16 cellular contexts compared by ENCODE assay signal in the genomic region with DNA sequence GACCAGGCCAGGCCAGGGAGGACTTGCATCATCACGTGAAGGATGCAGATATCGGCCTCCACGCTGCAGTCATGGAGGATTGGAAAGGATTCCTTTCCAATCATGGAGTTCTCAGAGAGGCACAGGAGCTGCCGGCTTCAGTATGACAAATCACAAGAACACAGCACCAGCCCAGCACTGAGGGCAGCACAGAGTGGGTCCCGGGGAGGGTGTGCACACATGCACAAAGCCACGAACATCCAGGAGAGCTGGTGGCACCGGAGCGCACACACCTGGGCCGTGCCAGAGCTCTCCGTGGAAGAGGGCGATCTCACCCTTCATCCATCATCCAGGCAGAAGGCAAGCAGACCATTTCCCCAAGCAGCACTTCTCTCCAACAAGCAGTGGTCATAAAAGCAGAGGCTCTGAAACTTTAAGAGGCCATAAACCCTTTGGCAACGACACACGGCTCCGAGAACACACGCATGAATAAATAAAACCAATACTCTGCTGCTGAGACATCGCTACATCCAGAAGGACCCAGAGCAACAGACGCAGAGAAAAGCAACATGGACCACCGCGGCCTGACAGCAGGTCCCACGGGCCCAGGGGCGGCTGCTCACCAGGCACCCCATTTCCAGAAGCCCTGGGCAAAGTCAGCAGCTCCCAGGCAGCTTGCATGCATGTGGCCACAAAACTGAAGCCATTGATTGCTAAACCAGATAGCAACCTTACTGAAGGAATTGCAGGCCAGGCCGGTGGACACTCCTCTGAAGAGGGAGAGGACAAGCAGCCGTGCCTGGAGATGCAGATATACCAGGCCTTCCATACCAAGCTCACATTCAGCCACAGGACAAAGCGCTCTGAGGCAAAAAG.
A peak's percentile ranks its signal among the peaks of the same experiment; 100 is the strongest.
DNase-seq lines count a peak whose midpoint lies in the region; ATAC-seq and TF ChIP-seq lines count a peak whose summit lies in the region.
"Had no signal": no experiment of that assay in that cellular context is flagged by ENCODE, and none has a peak within 500 bp of the region (broad histone marks: within the 10 kb centered on the region; RNA-seq: fewer than 3 reads in every experiment).

No MANE protein-coding gene starts in this region.

- no peaks in the 10 kb centered on the region for H3K36me3 ChIP-seq in mucosa of descending colon (ENCODE audit: low read depth)

- H3K9me3 ChIP-seq in mucosa of descending colon = peaks cover 4% of the 10 kb centered on the region

- no peak for ATAC-seq in left cardiac atrium
- peak; percentile 54 for ATAC-seq in mucosa of descending colon
- ATAC-seq in HG03139 (IDR thresholded peaks at IDR 0.05; ENCODE audit: unreplicated experiment) = no peak
- no peak for ATAC-seq in HG03521 (IDR thresholded peaks at IDR 0.05; ENCODE audit: unreplicated experiment)
- ATAC-seq: A549, GM12878, HepG2 had no signal

- TF ChIP-seq CTCF in mucosa of descending colon (IDR thresholded peaks at IDR 0.05) = no peak

- no peaks in the 10 kb centered on the region for H3K4me1 ChIP-seq in mucosa of descending colon (ENCODE audit: low read depth)
- H3K4me1 ChIP-seq: A549 had no signal

- intact Hi-C loops in cardiac septum (cut with DNase I) (no loop called here), left cardiac atrium (cut with DNase I) (no loop called here), mucosa of descending colon (cut with DNase I, micrococcal nuclease) (no loop called here)

- no peak overlapping the region for H3K4me3 ChIP-seq in mucosa of descending colon
- H3K4me3 ChIP-seq: A549, GM12878 had no signal

- peak; percentile 55 for DNase-seq in cardiac septum (ENCODE audit: low spot score)
- DNase-seq in left cardiac atrium = no peak
- DNase-seq in SK-N-DZ (ENCODE audit: low spot score) = peak; percentile 46
- DNase-seq in mucosa of descending colon = peak in 1 of 3 donors; percentile 12
- no peak for DNase-seq in LoVo (ENCODE audit: low spot score)
- DNase-seq in NOMO-1 (lab: John Stamatoyannopoulos, UW; ENCODE audit: unreplicated experiment in 2 of 2) = no peak
- DNase-seq: Karpas-422, NCI-H1417 treated with DMSO at 0.1 percent for 48 hours, NCI-H2029 treated with DMSO at 0.1 percent for 48 hours, NCI-H69, SHP77 treated with DMSO at 0.1 percent for 48 hours had no signal

Comparison
In these comparisons a context has a peak if more than half of its experiments do, and no peak if none do; other contexts are left out.
1. DNase-seq: peak in cardiac septum (single experiment) and SK-N-DZ (single experiment); none in left cardiac atrium (single experiment), LoVo (single experiment) and NOMO-1 (0 of 2).